In the genomic region with DNA sequence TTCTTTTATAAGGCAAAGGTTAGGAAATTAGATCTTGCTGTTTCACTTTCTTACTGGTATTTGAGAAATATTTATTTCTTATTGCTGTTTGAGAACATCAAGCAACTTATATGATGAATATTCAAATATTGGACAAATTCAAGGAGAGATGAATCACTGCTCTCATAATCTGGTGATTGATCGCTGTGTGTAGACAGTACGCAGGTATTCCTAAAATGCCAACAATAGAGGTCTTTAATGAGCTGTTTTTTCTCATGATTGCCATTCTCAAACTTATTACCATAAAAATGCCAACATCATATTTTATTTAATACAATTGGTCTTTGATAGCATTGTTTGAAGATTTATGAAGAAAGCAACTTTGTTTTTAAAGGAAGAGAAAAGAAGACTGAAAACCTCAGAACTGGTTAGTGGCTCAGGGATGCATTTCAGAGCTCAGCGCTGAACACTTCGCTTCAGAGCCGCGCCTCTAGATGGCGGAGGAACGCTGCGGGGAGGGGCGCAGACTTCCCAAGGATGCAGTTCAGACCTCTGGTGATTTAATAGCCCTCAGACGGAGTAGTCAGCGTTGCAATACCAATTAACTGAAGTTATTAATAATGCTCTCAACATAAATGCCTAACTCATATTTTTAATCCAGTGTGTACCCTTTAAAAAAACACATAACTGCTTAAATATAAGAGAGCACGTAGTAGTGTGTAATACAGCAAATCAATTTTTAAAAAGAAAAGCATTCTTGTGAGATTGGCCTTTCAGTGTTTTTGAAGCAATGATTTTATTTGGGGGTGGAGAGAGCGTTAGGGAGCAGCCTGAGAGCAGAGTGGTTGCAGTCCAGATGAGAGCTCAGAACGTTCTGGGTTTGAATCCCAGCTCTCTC, we compare ENCODE assay signal across 8 cellular contexts. TPM values are rescaled to one million over a fixed set of nuclear protein-coding genes. Genes with fewer than 3 reads are reported as not detected.
DNase-seq lines count a peak whose midpoint lies in the region; ATAC-seq, FAIRE-seq and TF ChIP-seq lines count a peak whose summit lies in the region.

No MANE protein-coding gene starts in this region.

- H3K9me3 Mint-ChIP-seq in brain = no peaks in the 10 kb centered on the region

- H3K4me1 Mint-ChIP-seq in brain = peaks cover 26% of the 10 kb centered on the region

- H3K27ac ChIP-seq in upper lobe of right lung = no peak overlapping the region

- H3K36me3 ChIP-seq in BE2C (no peaks in the 10 kb centered on the region), upper lobe of right lung (no peaks in the 10 kb centered on the region)

- no peaks in the 10 kb centered on the region for H3K36me3 Mint-ChIP-seq in brain

- no peak overlapping the region for H3K4me3 Mint-ChIP-seq in brain

- no peaks in the 10 kb centered on the region for H3K9me3 ChIP-seq in BE2C
- H3K9me3 ChIP-seq in upper lobe of right lung = no peaks in the 10 kb centered on the region

- H3K27me3 ChIP-seq in BE2C (peaks cover 14% of the 10 kb centered on the region), upper lobe of right lung (no peaks in the 10 kb centered on the region)

- no peaks in the 10 kb centered on the region for H3K4me1 ChIP-seq in BE2C
- no peaks in the 10 kb centered on the region for H3K4me1 ChIP-seq in upper lobe of right lung

- H3K4me3 ChIP-seq in BE2C (ENCODE audit: low read depth, low read length) (no peak overlapping the region), upper lobe of right lung (no peak overlapping the region)

- H3K27ac Mint-ChIP-seq in brain = no peak overlapping the region

- no peaks in the 10 kb centered on the region for H3K27me3 Mint-ChIP-seq in brain

- no peak for FAIRE-seq in HTR-8/SVneo (lab: Jason Lieb, UNC)

- DNase-seq in BE2C (peak; percentile 41), NCI-H1417 treated with DMSO at 0.1 percent for 48 hours (lab: John Stamatoyannopoulos, UW) (peak; percentile 55), left kidney (ENCODE audit: low read depth, low spot score) (peak; percentile 86), upper lobe of right lung (peak; percentile 80), HTR-8/SVneo (ENCODE audit: insufficient read length, low spot score) (no peak), SKM-1 treated with dmso at 0.1 percent for 144 hours (lab: John Stamatoyannopoulos, UW; ENCODE audit: unreplicated experiment) (no peak)

- TF ChIP-seq CTCF in BE2C (IDR thresholded peaks at IDR 0.05; ENCODE audit: low read depth, low read length) (peak; percentile 54), brain (conservative IDR thresholded peaks at IDR 0.05) (peak; percentile 78 to 89), upper lobe of right lung (IDR thresholded peaks at IDR 0.05) (peak; percentile 53)

- intact Hi-C loops in upper lobe of right lung (cut with DNase I) = no loop called here

- peak; percentile 53 for ATAC-seq in GM19397 (IDR thresholded peaks at IDR 0.05; ENCODE audit: unreplicated experiment)
- peak; percentile 91 for ATAC-seq in upper lobe of right lung

RNA-seq across cellular contexts. Expression of gene STEAP4, which starts 38.5 kb away (rescaled TPM):
- 0.06 TPM for polyA plus RNA-seq in BE2C (2012; ENCODE audit: insufficient read depth, insufficient read length, low read depth)
- polyA plus RNA-seq in brain (ENCODE audit: insufficient read depth, low read depth, low replicate concordance) = 0.19 TPM
- total RNA-seq in upper lobe of right lung = 53.9 TPM

Comparison
In these comparisons a context has a peak if more than half of its experiments do, and no peak if none do; other contexts are left out.
1. DNase-seq: peak in BE2C (single experiment), NCI-H1417 treated with DMSO at 0.1 percent for 48 hours (single experiment), left kidney (single experiment) and upper lobe of right lung (single experiment); none in HTR-8/SVneo (single experiment) and SKM-1 treated with dmso at 0.1 percent for 144 hours (single experiment).
2. Peak in every context shown above with its lines, with median percentiles within 50 percentile points of each other: CTCF ChIP-seq.